In genomic region chr11:19992998-19993397, GRCh38 we compare ENCODE assay signal across 21 cellular contexts.
DNase-seq lines count a peak whose midpoint lies in the region; ATAC-seq, FAIRE-seq and TF ChIP-seq lines count a peak whose summit lies in the region.
"Had no signal": no experiment of that assay in that cellular context is flagged by ENCODE, and none has a peak within 500 bp of the region (broad histone marks: within the 10 kb centered on the region; RNA-seq: fewer than 3 reads in every experiment).

No MANE protein-coding gene starts in this region.

- no peak overlapping the region for H3K9ac ChIP-seq in HepG2 (ENCODE audit: insufficient read depth, low read depth, low read length)
- H3K9ac ChIP-seq in K562 (ENCODE audit: insufficient read depth in 1 of 2, low read depth in 2 of 2, low read length in 2 of 2): no peak overlapping the region
- no peak overlapping the region for H3K9ac ChIP-seq in mammary epithelial cell (ENCODE audit: insufficient read depth, low read length)
- H3K9ac ChIP-seq: BLaER1 treated with 17β-estradiol and CSF1 and Interleukin-3, amounts not matched to agents 10 nM and 100 nM had no signal

- intact Hi-C loops in HepG2 (cut with micrococcal nuclease; ENCODE audit: unreplicated experiment) (no loop called here), right lobe of liver (cut with DNase I) (no loop called here), K562 (cut with micrococcal nuclease) (no loop called here), dorsolateral prefrontal cortex (cut with DNase I) (no loop called here), mammary epithelial cell (cut with micrococcal nuclease) (no loop called here)

- ATAC-seq in HepG2 (no peak), right lobe of liver (no peak), K562 (no peak)
- ATAC-seq: CD8-positive, alpha-beta T cell had no signal

- no peak for FAIRE-seq in HepG2 (lab: Jason Lieb, UNC)
- FAIRE-seq in K562 (lab: Jason Lieb, UNC): no peak
- FAIRE-seq: D721Med, G401.6, GM12891, GM19239 had no signal

- TF ChIP-seq RAD21 in HepG2 (CRISPR knock-in tag; IDR thresholded peaks at IDR 0.05) (no peak), K562 (CRISPR knock-in tag; conservative IDR thresholded peaks at IDR 0.05 in 1 of 2, IDR thresholded peaks at IDR 0.05 in 1 of 2) (no peak)

- peaks cover 53% of the 10 kb centered on the region for H3K4me1 ChIP-seq in HepG2 (ENCODE audit: insufficient read depth, low read length)
- peaks cover 0 to 4% (median 0%) of the 10 kb centered on the region in 4 donors for H3K4me1 ChIP-seq in right lobe of liver
- H3K4me1 ChIP-seq in HEK293 (ENCODE audit: control insufficient read depth, insufficient read depth, low read length): no peaks in the 10 kb centered on the region
- peaks cover 4 to 18% of the 10 kb centered on the region in 2 experiments; a peak in 4 of 5 replicates for H3K4me1 ChIP-seq in K562 (replicated peaks in 1 of 2; ENCODE audit: control insufficient read depth in 2 of 2, insufficient read depth in 2 of 2, low read length in 2 of 2)
- H3K4me1 ChIP-seq in mammary epithelial cell (ENCODE audit: insufficient read depth, low read length): peaks cover 23% of the 10 kb centered on the region
- H3K4me1 ChIP-seq: BLaER1 treated with 17β-estradiol and CSF1 and Interleukin-3, amounts not matched to agents 10 nM and 100 nM had no signal

- dilution Hi-C loops in mammary epithelial cell (cut with HindIII; ENCODE audit: low sequenced_read_pairs): no loop called here

- TF ChIP-seq EP300 in HepG2 (IDR thresholded peaks at IDR 0.05; ENCODE audit: low read depth in 2 of 2, low read length in 2 of 2) (no peak), HepG2 (CRISPR knock-in tag; IDR thresholded peaks at IDR 0.05; ENCODE audit: borderline replicate concordance) (no peak), K562 (IDR thresholded peaks at IDR 0.05; ENCODE audit: low read length) (no peak)

- POLR2A ChIA-PET in HepG2 (lab: Yijun Ruan, JAX): no interaction called here
- POLR2A ChIA-PET in HEK293 (lab: Yijun Ruan, JAX): no interaction called here
- POLR2A ChIA-PET in K562 (lab: Yijun Ruan, JAX): no interaction called here

- CTCF ChIA-PET in HepG2 (lab: Yijun Ruan, JAX; ENCODE audit: low intra/inter-chr PET ratio, low total read pairs): no interaction called here
- CTCF ChIA-PET in HEK293 (lab: Yijun Ruan, JAX): interaction anchor here (0.6 kb wide), 1 partner anchor 25 kb away, joined by 3 read pairs; no protein-coding TSS in a partner anchor
- CTCF ChIA-PET in K562 (lab: Yijun Ruan, JAX; ENCODE audit: low intra/inter-chr PET ratio): no interaction called here
- CTCF ChIA-PET in mammary epithelial cell (lab: Charles Lee; ENCODE audit: low non-redundant PET): no interaction called here

- H4K20me1 ChIP-seq in HepG2 (ENCODE audit: insufficient read depth, low read length): no peaks in the 10 kb centered on the region
- H4K20me1 ChIP-seq in K562 (replicated peaks; ENCODE audit: control insufficient read depth, insufficient read depth, low read length): no peaks in the 10 kb centered on the region
- H4K20me1 ChIP-seq in mammary epithelial cell (ENCODE audit: insufficient read depth, low read length): no peaks in the 10 kb centered on the region
- H4K20me1 ChIP-seq: BLaER1 treated with 17β-estradiol and CSF1 and Interleukin-3, amounts not matched to agents 10 nM and 100 nM had no signal

- H3K36me3 ChIP-seq in HepG2 (replicated peaks in 1 of 2; ENCODE audit: control insufficient read depth in 1 of 2, insufficient read depth in 2 of 2, low read length in 2 of 2) (peaks cover 3% of the 10 kb centered on the region in 2 experiments; a peak in 3 of 5 replicates), right lobe of liver (no peaks in the 10 kb centered on the region), HEK293 (ENCODE audit: control insufficient read depth in 2 of 2, insufficient read depth in 1 of 2, low read length in 2 of 2) (no peaks in the 10 kb centered on the region), K562 (ENCODE audit: control insufficient read depth, insufficient read depth, low read length) (no peaks in the 10 kb centered on the region), mammary epithelial cell (ENCODE audit: insufficient read depth, low read length) (no peaks in the 10 kb centered on the region)
- H3K36me3 ChIP-seq: BLaER1 treated with 17β-estradiol and CSF1 and Interleukin-3, amounts not matched to agents 10 nM and 100 nM had no signal

- H3K4me3 ChIP-seq in HepG2 (replicated peaks in 1 of 3; ENCODE audit: insufficient read depth in 1 of 3, low read depth in 2 of 3, low read length in 3 of 3): no peak overlapping the region
- no peak overlapping the region for H3K4me3 ChIP-seq in right lobe of liver
- H3K4me3 ChIP-seq in HEK293 (ENCODE audit: low read depth, low read length): no peak overlapping the region
- H3K4me3 ChIP-seq in K562: no peak overlapping the region
- no peak overlapping the region for H3K4me3 ChIP-seq in dorsolateral prefrontal cortex
- H3K4me3 ChIP-seq in mammary epithelial cell (replicated peaks in 1 of 3; ENCODE audit: insufficient read depth in 1 of 3, low read depth in 2 of 3, low read length in 3 of 3): no peak overlapping the region
- H3K4me3 ChIP-seq: BLaER1 treated with 17β-estradiol and CSF1 and Interleukin-3, amounts not matched to agents 10 nM and 100 nM had no signal

- in situ Hi-C loops in HepG2 (cut with HindIII; ENCODE audit: extremely low pct_ligation_motif_present, low pct_unique_long_range_greater_than_20kb) (no loop called here), K562 (cut with MboI) (no loop called here), mammary epithelial cell (cut with MboI; ENCODE audit: low sequenced_read_pairs in 2 of 2) (no loop called here)

- peaks cover 39% of the 10 kb centered on the region for H3K79me2 ChIP-seq in HepG2 (ENCODE audit: insufficient read depth, low read length)
- no peaks in the 10 kb centered on the region for H3K79me2 ChIP-seq in K562 (ENCODE audit: control insufficient read depth, insufficient read depth, low read length)
- H3K79me2 ChIP-seq in mammary epithelial cell (ENCODE audit: insufficient read depth, low read length): no peaks in the 10 kb centered on the region

- no peaks in the 10 kb centered on the region for H3K9me1 ChIP-seq in K562 (ENCODE audit: control insufficient read depth, insufficient read depth, low read length)

- TF ChIP-seq POLR2A in HepG2 (IDR thresholded peaks at IDR 0.05; ENCODE audit: insufficient read depth in 1 of 2, low read depth in 2 of 2, low read length in 2 of 2): no peak
- TF ChIP-seq POLR2A in right lobe of liver (IDR thresholded peaks at IDR 0.05): no peak
- no peak for TF ChIP-seq POLR2A in K562 (conservative IDR thresholded peaks at IDR 0.05)

- H3K27me3 ChIP-seq in HepG2 (ENCODE audit: control insufficient read depth in 1 of 2, insufficient read depth in 2 of 2, low read length in 2 of 2): no peaks in the 10 kb centered on the region
- no peaks in the 10 kb centered on the region for H3K27me3 ChIP-seq in right lobe of liver
- H3K27me3 ChIP-seq in K562 (ENCODE audit: control insufficient read depth in 2 of 2, insufficient read depth in 2 of 2, low read length in 2 of 2): no peaks in the 10 kb centered on the region
- H3K27me3 ChIP-seq in dorsolateral prefrontal cortex: no peaks in the 10 kb centered on the region
- no peaks in the 10 kb centered on the region for H3K27me3 ChIP-seq in mammary epithelial cell (ENCODE audit: insufficient read depth, low read length)
- H3K27me3 ChIP-seq: BLaER1 treated with 17β-estradiol and CSF1 and Interleukin-3, amounts not matched to agents 10 nM and 100 nM had no signal

- DNase-seq in HepG2 (ENCODE audit: low spot score): no peak
- no peak for DNase-seq in right lobe of liver
- DNase-seq in K562 (ENCODE audit: extremely low read depth in 1 of 4, low spot score in 3 of 4): no peak
- no peak for DNase-seq in dorsolateral prefrontal cortex
- DNase-seq in mammary epithelial cell: no peak
- DNase-seq in activated CD8-positive, alpha-beta memory T cell treated with anti-CD3 and anti-CD28 coated beads, Interleukin-2, amount 50 U/mL, for 4 hours: no peak
- DNase-seq: AML-193; Caco-2; Calu3; CD4-positive, alpha-beta T cell; CD8-positive, alpha-beta T cell; DMS79 treated with DMSO at 0.1 percent for 48 hours; GF-D8 had no signal

- H3K27ac ChIP-seq in HepG2 (ENCODE audit: extremely low read length, insufficient read depth, low read length) (no peak overlapping the region), right lobe of liver (no peak overlapping the region), HEK293 (ENCODE audit: extremely low read depth, low read depth, low read length) (no peak overlapping the region), K562 (ENCODE audit: extremely low read depth, low read depth, low read length) (no peak overlapping the region), dorsolateral prefrontal cortex (no peak overlapping the region), mammary epithelial cell (ENCODE audit: insufficient read depth, low read depth, low read length) (no peak overlapping the region)
- H3K27ac ChIP-seq: 22Rv1; BLaER1 treated with 17β-estradiol and CSF1 and Interleukin-3, amounts not matched to agents 10 nM and 100 nM; C4-2B had no signal

- TF ChIP-seq CTCF in HepG2 (CRISPR knock-in tag; IDR thresholded peaks at IDR 0.05) (no peak), right lobe of liver (IDR thresholded peaks at IDR 0.05) (no peak), HEK293 (tag by site-specific recombination; IDR thresholded peaks at IDR 0.05) (no peak), K562 (IDR thresholded peaks at IDR 0.05 in 2 of 3, conservative IDR thresholded peaks at IDR 0.05 in 1 of 3; ENCODE audit: insufficient read depth in 2 of 3, low read depth in 1 of 3, low read length in 3 of 3) (no peak), dorsolateral prefrontal cortex (IDR thresholded peaks at IDR 0.05 in 54 of 56, conservative IDR thresholded peaks at IDR 0.05 in 2 of 56; ENCODE audit: low read depth in 1 of 56, partially characterized antibody in 56 of 56) (no peak), mammary epithelial cell (conservative IDR thresholded peaks at IDR 0.05 in 1 of 2, IDR thresholded peaks at IDR 0.05 in 1 of 2; ENCODE audit: extremely low read depth in 1 of 2, insufficient read depth in 1 of 2, low read depth in 1 of 2, low read length in 2 of 2) (no peak)

- H2AFZ ChIP-seq in HepG2 (ENCODE audit: low read length): no peak overlapping the region
- H2AFZ ChIP-seq in K562 (ENCODE audit: low read depth, low read length): no peak overlapping the region
- H2AFZ ChIP-seq in mammary epithelial cell (ENCODE audit: low read depth, low read length): no peak overlapping the region

- H3K4me2 ChIP-seq in HepG2 (ENCODE audit: low read depth, low read length) (no peak overlapping the region), K562 (ENCODE audit: insufficient read depth, low read length) (no peak overlapping the region), mammary epithelial cell (ENCODE audit: insufficient read depth, low read depth, low read length) (no peak overlapping the region)
- H3K4me2 ChIP-seq: BLaER1 treated with 17β-estradiol and CSF1 and Interleukin-3, amounts not matched to agents 10 nM and 100 nM had no signal

- H3K9me3 ChIP-seq in HepG2 (ENCODE audit: low read length): no peaks in the 10 kb centered on the region
- H3K9me3 ChIP-seq in right lobe of liver: no peaks in the 10 kb centered on the region
- no peaks in the 10 kb centered on the region for H3K9me3 ChIP-seq in HEK293 (ENCODE audit: control insufficient read depth, insufficient read depth, low read depth, low read length)
- H3K9me3 ChIP-seq in K562 (replicated peaks; ENCODE audit: control insufficient read depth, insufficient read depth, low read depth, low read length): peaks cover 4% of the 10 kb centered on the region; the same call in 1 of the 2 replicates
- H3K9me3 ChIP-seq in mammary epithelial cell (replicated peaks; ENCODE audit: insufficient read depth, low read length): no peaks in the 10 kb centered on the region
- H3K9me3 ChIP-seq: Caco-2 had no signal

- BruUV-seq in HepG2 (replicated peaks; lab: Mats Ljungman, UMichigan): no TSS peak
- no TSS peak for BruUV-seq in K562 (replicated peaks; lab: Mats Ljungman, UMichigan)
- BruUV-seq in mammary epithelial cell (replicated peaks; lab: Mats Ljungman, UMichigan): no TSS peak

Comparison
In these comparisons a context has a peak if more than half of its experiments do, and no peak if none do; other contexts are left out.
1. Of the 241 proteins assayed by ChIP-seq in both HepG2 and K562: peak only in HepG2: none; only in K562: none; in both: ZNF12; in neither: 240.